ENCODE assay signal across 33 cellular contexts in genomic region chr1:33441088-33441745, GRCh38. TPM values are rescaled to one million over a fixed set of nuclear protein-coding genes. Genes with fewer than 3 reads are reported as not detected.
DNase-seq lines count a peak whose midpoint lies in the region; TF ChIP-seq lines count a peak whose summit lies in the region.
"Had no signal": no experiment of that assay in that cellular context is flagged by ENCODE, and none has a peak within 500 bp of the region (broad histone marks: within the 10 kb centered on the region; RNA-seq: fewer than 3 reads in every experiment).

No MANE protein-coding gene starts in this region.

- no peak overlapping the region for H3K4ac ChIP-seq in neuronal stem cell (ENCODE audit: low read length)

- peaks cover 33% of the 10 kb centered on the region for H3K4me1 Mint-ChIP-seq in endothelial cell (ENCODE audit: unreplicated experiment)

- TF ChIP-seq CTCF in endothelial cell (IDR thresholded peaks at IDR 0.05; ENCODE audit: unreplicated experiment) (no peak), GM10266 (IDR thresholded peaks at IDR 0.05; ENCODE audit: control insufficient read depth, insufficient read depth, low read depth, missing control alignments) (no peak)

- H2BK5ac ChIP-seq in neuronal stem cell (ENCODE audit: low read length): no peak overlapping the region

- peak overlapping the region; percentile 19 for H4K8ac ChIP-seq in neuronal stem cell (ENCODE audit: low read depth, low read length)

- no peak overlapping the region for H3K4me3 ChIP-seq in neuronal stem cell (ENCODE audit: low read length in 2 of 2)
- H3K4me3 ChIP-seq: esophagus muscularis mucosa, heart left ventricle, SK-N-MC, transverse colon had no signal

- H3K9ac ChIP-seq in neuronal stem cell (ENCODE audit: low read depth, low read length, poor library complexity): no peak overlapping the region

- no peak overlapping the region for H3K27ac ChIP-seq in neuronal stem cell (replicated peaks; ENCODE audit: low read length)
- H3K27ac ChIP-seq: esophagus muscularis mucosa, heart left ventricle, SK-N-MC, transverse colon had no signal

- no peak overlapping the region for H3K27ac Mint-ChIP-seq in endothelial cell (ENCODE audit: unreplicated experiment)
- H3K27ac Mint-ChIP-seq: activated CD4-positive, alpha-beta memory T cell treated with anti-CD3 and anti-CD28 coated beads for 36 hours; activated T-helper 1 cell treated with anti-CD3 and anti-CD28 coated beads, Interleukin-12 subunit alpha, Interleukin-12 subunit beta, Interleukin-2, Interleukin-4 antibody, amounts not matched to agents 30 ng/mL and 10 ng/mL and 1 ng/mL, durations not matched to agents 14 hours and 24 hours and 36 hours; naive thymus-derived CD8-positive, alpha-beta T cell; T-helper 17 cell had no signal

- H3K4me1 ChIP-seq in neuronal stem cell (ENCODE audit: control insufficient read depth in 2 of 2, insufficient read depth in 1 of 2, low read depth in 1 of 2, low read length in 2 of 2): peaks cover 0 to 17% of the 10 kb centered on the region in 2 donors

- no peaks in the 10 kb centered on the region for H3K9me3 Mint-ChIP-seq in endothelial cell (ENCODE audit: unreplicated experiment)
- H3K9me3 Mint-ChIP-seq: activated CD4-positive, alpha-beta memory T cell treated with anti-CD3 and anti-CD28 coated beads for 36 hours; activated T-helper 1 cell treated with anti-CD3 and anti-CD28 coated beads, Interleukin-12 subunit alpha, Interleukin-12 subunit beta, Interleukin-2, Interleukin-4 antibody, amounts not matched to agents 30 ng/mL and 10 ng/mL and 1 ng/mL, durations not matched to agents 14 hours and 24 hours and 36 hours; naive thymus-derived CD8-positive, alpha-beta T cell had no signal

- no peak overlapping the region for H3K23ac ChIP-seq in neuronal stem cell (ENCODE audit: low read depth, low read length, poor library complexity)

- no peaks in the 10 kb centered on the region for H3K36me3 Mint-ChIP-seq in endothelial cell (ENCODE audit: low read depth, unreplicated experiment)
- H3K36me3 Mint-ChIP-seq: activated CD4-positive, alpha-beta memory T cell treated with anti-CD3 and anti-CD28 coated beads for 36 hours; naive thymus-derived CD8-positive, alpha-beta T cell had no signal

- no peak overlapping the region for H3K18ac ChIP-seq in neuronal stem cell (ENCODE audit: low read length)

- no peaks in the 10 kb centered on the region for H3K79me1 ChIP-seq in neuronal stem cell (ENCODE audit: low read depth, low read length)

- H3K27me3 Mint-ChIP-seq in endothelial cell (ENCODE audit: unreplicated experiment): peaks cover 3% of the 10 kb centered on the region

- DNase-seq in NCI-H748 (lab: John Stamatoyannopoulos, UW; ENCODE audit: unreplicated experiment) (peak; percentile 52), NCI-H748 treated with DMSO at 0.1 percent for 48 hours (lab: John Stamatoyannopoulos, UW) (no peak), NCI-H345 (lab: John Stamatoyannopoulos, UW) (peak; percentile 73), endothelial cell (ENCODE audit: low spot score) (no peak), neuronal stem cell (ENCODE audit: low spot score) (no peak), GM10266 (ENCODE audit: extremely low spot score) (no peak), kidney tubule cell (ENCODE audit: low spot score) (no peak)
- no peak for DNase-seq in activated CD8-positive, alpha-beta memory T cell treated with anti-CD3 and anti-CD28 coated beads, Interleukin-2, amount 50 U/mL, for 4 hours
- DNase-seq: ACHN; activated CD4-positive, alpha-beta memory T cell treated with anti-CD3 and anti-CD28 coated beads for 36 hours; activated CD4-positive, alpha-beta T cell treated with anti-CD3 and anti-CD28 coated beads for 1 hour; activated CD8-positive, alpha-beta memory T cell treated with anti-CD3 and anti-CD28 coated beads, Interleukin-2, amount 50 U/mL, for 48 hours; activated naive CD4-positive, alpha-beta T cell treated with Interleukin-2 at 50 U/mL for 16 hours; BE2C; central memory CD4-positive, alpha-beta T cell; foreskin keratinocyte; heart left ventricle; islet precursor cell; Karpas-422; midbrain; MV-4-11; naive thymus-derived CD8-positive, alpha-beta T cell; NCI-H146; NCI-H2171 treated with DMSO at 0.1 percent for 48 hours; NCI-H524; NK-92 treated with Interleukin-12 subunit alpha and Interleukin-12 subunit beta, amount 100 ng/mL, for 24 hours; stimulated activated CD4-positive, alpha-beta T cell treated with anti-CD3 and anti-CD28 coated beads, Interleukin-15, amount 100 ng/mL, for 24 hours; stimulated activated CD4-positive, alpha-beta T cell treated with anti-CD3 and anti-CD28 coated beads, Interleukin-4, amount 100 ng/mL, for 4 hours; T-helper 17 cell; transverse colon had no signal

- H4K91ac ChIP-seq in neuronal stem cell (ENCODE audit: low read depth, low read length, poor library complexity): no peak overlapping the region

- no peak overlapping the region for H2AK5ac ChIP-seq in neuronal stem cell (ENCODE audit: low read depth, low read length)

- no peaks in the 10 kb centered on the region for H3K36me3 ChIP-seq in neuronal stem cell (replicated peaks in 1 of 2; ENCODE audit: control insufficient read depth in 2 of 2, insufficient read depth in 2 of 2, low read length in 2 of 2)
- H3K36me3 ChIP-seq: BE2C, esophagus muscularis mucosa, heart left ventricle, transverse colon had no signal

- H2BK12ac ChIP-seq in neuronal stem cell (ENCODE audit: low read length): no peak overlapping the region

- H3K27me3 ChIP-seq in neuronal stem cell (ENCODE audit: control insufficient read depth in 3 of 3, insufficient read depth in 3 of 3, low read depth in 1 of 3, low read length in 3 of 3): no peaks in the 10 kb centered on the region
- H3K27me3 ChIP-seq: BE2C, esophagus muscularis mucosa, foreskin keratinocyte, heart left ventricle, transverse colon had no signal

- peaks cover 0 to 7% of the 10 kb centered on the region in 2 donors for H3K9me3 ChIP-seq in neuronal stem cell (replicated peaks in 1 of 2; ENCODE audit: control insufficient read depth in 2 of 2, insufficient read depth in 1 of 2, low read depth in 1 of 2, low read length in 2 of 2)
- H3K9me3 ChIP-seq: BE2C, esophagus muscularis mucosa, heart left ventricle, transverse colon had no signal

- H2AFZ ChIP-seq in neuronal stem cell (ENCODE audit: low read length): no peak overlapping the region

- H2BK15ac ChIP-seq in neuronal stem cell (ENCODE audit: low read length): no peak overlapping the region

- peak overlapping the region; percentile 48 for H3K4me3 Mint-ChIP-seq in endothelial cell (ENCODE audit: unreplicated experiment)
- H3K4me3 Mint-ChIP-seq: activated CD4-positive, alpha-beta memory T cell treated with anti-CD3 and anti-CD28 coated beads for 36 hours; activated T-helper 1 cell treated with anti-CD3 and anti-CD28 coated beads, Interleukin-12 subunit alpha, Interleukin-12 subunit beta, Interleukin-2, Interleukin-4 antibody, amounts not matched to agents 30 ng/mL and 10 ng/mL and 1 ng/mL, durations not matched to agents 14 hours and 24 hours and 36 hours; naive thymus-derived CD8-positive, alpha-beta T cell; T-helper 17 cell had no signal

- no peak overlapping the region for H3K14ac ChIP-seq in neuronal stem cell (ENCODE audit: low read length)

- no peak overlapping the region for H3K4me2 ChIP-seq in neuronal stem cell (ENCODE audit: insufficient read depth, low read length, poor library complexity, severe bottlenecking)

- H2BK120ac ChIP-seq in neuronal stem cell (ENCODE audit: low read depth, low read length): no peak overlapping the region

- WGBS in neuronal stem cell (ENCODE audit: extremely low coverage in 2 of 2, insufficient read length in 2 of 2, insufficient replicate concordance in 1 of 2), 2 donors: 100% methylated on average over 2 of the region's 6 CpGs

RNA-seq across cellular contexts. Expression of gene PHC2, which starts 10.3 kb away (rescaled TPM):
- total RNA-seq in endothelial cell (ENCODE audit: unreplicated experiment): 177 TPM
- polyA plus RNA-seq in neuronal stem cell (2013, experiment 1 of 2): 128 TPM
- 124 TPM for polyA plus RNA-seq in neuronal stem cell (2013, experiment 2 of 2)

RNA-seq across cellular contexts. Expression of gene ZSCAN20, which starts 31.2 kb away (rescaled TPM):
- total RNA-seq in endothelial cell (ENCODE audit: unreplicated experiment): 7.3 TPM
- polyA plus RNA-seq in neuronal stem cell (2013, experiment 1 of 2): 2.1 TPM
- polyA plus RNA-seq in neuronal stem cell (2013, experiment 2 of 2): 2.0 TPM

Comparison
In these comparisons a context has a peak if more than half of its experiments do, and no peak if none do; other contexts are left out.
1. DNase-seq: peak in NCI-H748 (single experiment) and NCI-H345 (single experiment); none in NCI-H748 treated with DMSO at 0.1 percent for 48 hours (single experiment), endothelial cell (single experiment), neuronal stem cell (single experiment), GM10266 (single experiment), kidney tubule cell (single experiment) and activated CD8-positive, alpha-beta memory T cell treated with anti-CD3 and anti-CD28 coated beads, Interleukin-2, amount 50 U/mL, for 4 hours (single experiment).